In the genomic region with DNA sequence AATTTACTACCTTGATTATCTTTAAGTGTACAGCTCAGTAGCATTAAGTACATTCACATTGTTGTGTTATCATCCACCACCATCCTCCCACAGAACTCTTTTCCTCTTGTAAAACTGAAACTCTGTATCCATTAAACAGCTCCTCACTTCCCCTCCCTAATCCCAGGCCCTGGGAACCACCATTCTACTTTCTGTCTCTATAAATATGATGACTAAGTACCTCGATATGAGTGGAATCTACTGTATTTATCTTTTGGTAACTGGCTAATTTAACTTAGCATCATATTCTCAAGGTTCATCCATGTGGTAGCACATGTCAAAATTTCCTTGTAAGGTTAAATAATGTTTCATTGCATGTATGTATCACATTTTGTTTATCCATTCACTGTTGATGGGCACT, we compare ENCODE assay signal across 12 cellular contexts. TPM values are rescaled to one million over a fixed set of nuclear protein-coding genes. Genes with fewer than 3 reads are reported as not detected.
DNase-seq lines count a peak whose midpoint lies in the region; TF ChIP-seq lines count a peak whose summit lies in the region.
"Had no signal": no experiment of that assay in that cellular context is flagged by ENCODE, and none has a peak within 500 bp of the region (broad histone marks: within the 10 kb centered on the region; RNA-seq: fewer than 3 reads in every experiment).

No MANE protein-coding gene starts in this region.

- H3K27ac ChIP-seq in neuronal stem cell (replicated peaks; ENCODE audit: low read length) (no peak overlapping the region), esophagus muscularis mucosa (replicated peaks in 1 of 4) (no peak overlapping the region)
- H3K27ac ChIP-seq: cardiac muscle cell, heart left ventricle had no signal

- H2BK15ac ChIP-seq in neuronal stem cell (ENCODE audit: low read length): no peak overlapping the region

- TF ChIP-seq EP300 in esophagus muscularis mucosa (IDR thresholded peaks at IDR 0.05): no peak

- no peak overlapping the region for H3K4ac ChIP-seq in neuronal stem cell (ENCODE audit: low read length)

- no peak for TF ChIP-seq CTCF in chondrocyte (IDR thresholded peaks at IDR 0.05)
- no peak for TF ChIP-seq CTCF in esophagus muscularis mucosa (IDR thresholded peaks at IDR 0.05)

- H2BK120ac ChIP-seq in neuronal stem cell (ENCODE audit: low read depth, low read length): no peak overlapping the region

- intact Hi-C loops in esophagus muscularis mucosa (cut with DNase I): no loop called here

- H3K23ac ChIP-seq in neuronal stem cell (ENCODE audit: low read depth, low read length, poor library complexity): no peak overlapping the region

- H3K9ac ChIP-seq in neuronal stem cell (ENCODE audit: low read depth, low read length, poor library complexity): no peak overlapping the region

- H3K27ac Mint-ChIP-seq in chondrocyte (ENCODE audit: unreplicated experiment): peak overlapping the region; percentile 55

- H3K4me2 ChIP-seq in neuronal stem cell (ENCODE audit: insufficient read depth, low read length, poor library complexity, severe bottlenecking): no peak overlapping the region

- H3K79me1 ChIP-seq in neuronal stem cell (ENCODE audit: low read depth, low read length): no peaks in the 10 kb centered on the region

- H3K4me3 ChIP-seq in MG63 (no peak overlapping the region), neuronal stem cell (ENCODE audit: low read length in 2 of 2) (no peak overlapping the region), esophagus muscularis mucosa (no peak overlapping the region)
- H3K4me3 ChIP-seq: cardiac muscle cell, heart left ventricle had no signal

- no peaks in the 10 kb centered on the region for H3K27me3 Mint-ChIP-seq in chondrocyte (ENCODE audit: low read depth)

- no peak overlapping the region for H2BK5ac ChIP-seq in neuronal stem cell (ENCODE audit: low read length)

- peak; percentile 93 for DNase-seq in EL
- peak; percentile 19 for DNase-seq in MG63
- DNase-seq in chondrocyte (ENCODE audit: low spot score): no peak
- peak; percentile 15 for DNase-seq in myocyte (ENCODE audit: low read depth)
- DNase-seq in neuronal stem cell (ENCODE audit: low spot score): no peak
- DNase-seq in NCI-H1105 (lab: John Stamatoyannopoulos, UW): no peak
- no peak for DNase-seq in esophagus muscularis mucosa (ENCODE audit: extremely low spot score)
- DNase-seq: activated naive CD4-positive, alpha-beta T cell treated with Interleukin-2 at 50 U/mL for 16 hours; heart left ventricle; NCI-H1436 treated with DMSO at 0.1 percent for 48 hours; NCI-H446 treated with DMSO at 0.1 percent for 48 hours had no signal

- H3K18ac ChIP-seq in neuronal stem cell (ENCODE audit: low read length): no peak overlapping the region

- H3K27me3 ChIP-seq in MG63 (no peaks in the 10 kb centered on the region), neuronal stem cell (ENCODE audit: control insufficient read depth in 3 of 3, insufficient read depth in 3 of 3, low read depth in 1 of 3, low read length in 3 of 3) (no peaks in the 10 kb centered on the region), esophagus muscularis mucosa (no peaks in the 10 kb centered on the region)
- H3K27me3 ChIP-seq: cardiac muscle cell, heart left ventricle had no signal

- no peak overlapping the region for H4K8ac ChIP-seq in neuronal stem cell (ENCODE audit: low read depth, low read length)

- H3K36me3 ChIP-seq in MG63 (no peaks in the 10 kb centered on the region), neuronal stem cell (replicated peaks in 1 of 2; ENCODE audit: control insufficient read depth in 2 of 2, insufficient read depth in 2 of 2, low read length in 2 of 2) (no peaks in the 10 kb centered on the region), esophagus muscularis mucosa (no peaks in the 10 kb centered on the region)
- H3K36me3 ChIP-seq: cardiac muscle cell, heart left ventricle had no signal

- peaks cover 11% of the 10 kb centered on the region for H3K4me1 Mint-ChIP-seq in chondrocyte (ENCODE audit: low read depth)

- H2AK5ac ChIP-seq in neuronal stem cell (ENCODE audit: low read depth, low read length): no peak overlapping the region

- H3K4me3 Mint-ChIP-seq in chondrocyte (ENCODE audit: unreplicated experiment): no peak overlapping the region

- H3K9me3 ChIP-seq in MG63 (no peaks in the 10 kb centered on the region), neuronal stem cell (replicated peaks in 1 of 2; ENCODE audit: control insufficient read depth in 2 of 2, insufficient read depth in 1 of 2, low read depth in 1 of 2, low read length in 2 of 2) (no peaks in the 10 kb centered on the region), esophagus muscularis mucosa (no peaks in the 10 kb centered on the region)
- H3K9me3 ChIP-seq: heart left ventricle had no signal

- H3K4me1 ChIP-seq in neuronal stem cell (ENCODE audit: control insufficient read depth in 2 of 2, insufficient read depth in 1 of 2, low read depth in 1 of 2, low read length in 2 of 2) (peaks cover 0 to 1% of the 10 kb centered on the region in 2 donors), esophagus muscularis mucosa (no peaks in the 10 kb centered on the region)

- H2AFZ ChIP-seq in neuronal stem cell (ENCODE audit: low read length): no peak overlapping the region

- no peaks in the 10 kb centered on the region for H3K9me3 Mint-ChIP-seq in chondrocyte (ENCODE audit: low read depth)

- no CpG with 5 or more reads among the region's 1 CpG for WGBS in neuronal stem cell (ENCODE audit: extremely low coverage in 2 of 2, insufficient read length in 2 of 2, insufficient replicate concordance in 1 of 2), 2 donors
- 83% methylated on average over 1 of the region's 1 CpG for WGBS in esophagus muscularis mucosa

- no peaks in the 10 kb centered on the region for H3K36me3 Mint-ChIP-seq in chondrocyte (ENCODE audit: low read depth)

- no peak overlapping the region for H2BK12ac ChIP-seq in neuronal stem cell (ENCODE audit: low read length)

- TF ChIP-seq POLR2A in esophagus muscularis mucosa (IDR thresholded peaks at IDR 0.05; ENCODE audit: low read depth): no peak

- H3K14ac ChIP-seq in neuronal stem cell (ENCODE audit: low read length): no peak overlapping the region

- H4K91ac ChIP-seq in neuronal stem cell (ENCODE audit: low read depth, low read length, poor library complexity): no peak overlapping the region

RNA-seq across cellular contexts. Expression of a gene that starts 49.0 kb away (rescaled TPM):
- total RNA-seq in MG63 (2014; rRNA removed; shearing (Covaris generic); ENCODE audit: low replicate concordance): 76.1 and 127 TPM in 2 replicates
- 82.6 to 93.7 TPM (median 85.5 TPM) in 3 replicates for total RNA-seq in chondrocyte
- total RNA-seq in myocyte: 90.0 and 152 TPM in 2 replicates
- 124 TPM for polyA plus RNA-seq in myocyte (2012)
- 98.2 TPM for polyA plus RNA-seq in neuronal stem cell (2013, experiment 1 of 2)
- 95.9 TPM for polyA plus RNA-seq in neuronal stem cell (2013, experiment 2 of 2)
- 10 to 100 TPM; 42.7 to 83.3 (median 55.4) TPM for total RNA-seq in esophagus muscularis mucosa

Comparison
In these comparisons a context has a peak if more than half of its experiments do, and no peak if none do; other contexts are left out.
1. DNase-seq: peak in EL (single experiment), MG63 (single experiment) and myocyte (single experiment); none in chondrocyte (single experiment), neuronal stem cell (single experiment), NCI-H1105 (single experiment) and esophagus muscularis mucosa (single experiment).